19 cellular contexts compared by ENCODE assay signal in genomic region chr1:98706173-98706848, GRCh38. TPM values are rescaled to one million over a fixed set of nuclear protein-coding genes. Genes with fewer than 3 reads are reported as not detected.
DNase-seq lines count a peak whose midpoint lies in the region; ATAC-seq and TF ChIP-seq lines count a peak whose summit lies in the region.
"Had no signal": no experiment of that assay in that cellular context is flagged by ENCODE, and none has a peak within 500 bp of the region (broad histone marks: within the 10 kb centered on the region; RNA-seq: fewer than 3 reads in every experiment).

No MANE protein-coding gene starts in this region.

- in situ Hi-C loops in GM13976 (cut with MboI; ENCODE audit: low sequenced_read_pairs, unreplicated experiment) = no loop called here

- H3K4me3 Mint-ChIP-seq in activated CD4-positive, alpha-beta T cell treated with anti-CD3 and anti-CD28 coated beads, Interleukin-2, amount 10 ng/mL, durations not matched to agents 24 days and 14 days = no peak overlapping the region
- H3K4me3 Mint-ChIP-seq: CD4-positive, alpha-beta T cell; T-cell had no signal

- no peaks in the 10 kb centered on the region for H3K27me3 ChIP-seq in MG63

- H3K9me3 Mint-ChIP-seq in activated CD4-positive, alpha-beta T cell treated with anti-CD3 and anti-CD28 coated beads, Interleukin-2, amount 10 ng/mL, durations not matched to agents 24 days and 14 days = no peaks in the 10 kb centered on the region
- H3K9me3 Mint-ChIP-seq: CD4-positive, alpha-beta T cell; T-cell had no signal

- no peaks in the 10 kb centered on the region for H3K27me3 Mint-ChIP-seq in activated CD4-positive, alpha-beta T cell treated with anti-CD3 and anti-CD28 coated beads, Interleukin-2, amount 10 ng/mL, durations not matched to agents 24 days and 14 days
- H3K27me3 Mint-ChIP-seq: CD4-positive, alpha-beta T cell had no signal

- H3K36me3 Mint-ChIP-seq in activated CD4-positive, alpha-beta T cell treated with anti-CD3 and anti-CD28 coated beads, Interleukin-2, amount 10 ng/mL, durations not matched to agents 24 days and 14 days (ENCODE audit: low read depth) = no peaks in the 10 kb centered on the region
- H3K36me3 Mint-ChIP-seq: T-cell had no signal

- TF ChIP-seq CTCF in fibroblast of mammary gland (conservative IDR thresholded peaks at IDR 0.05; ENCODE audit: control insufficient read depth, insufficient read depth, low read depth, low read length) (no peak), GM13976 (IDR thresholded peaks at IDR 0.05; ENCODE audit: borderline replicate concordance, control extremely low read depth, extremely low read depth, insufficient read depth, missing control alignments) (no peak)

- intact Hi-C loops in activated CD4-positive, alpha-beta T cell treated with anti-CD3 and anti-CD28 coated beads, Interleukin-2, amount 10 ng/mL, durations not matched to agents 24 days and 14 days (cut with micrococcal nuclease) = no loop called here

- H3K27ac Mint-ChIP-seq in activated CD4-positive, alpha-beta T cell treated with anti-CD3 and anti-CD28 coated beads, Interleukin-2, amount 10 ng/mL, durations not matched to agents 24 days and 14 days = no peak overlapping the region
- H3K27ac Mint-ChIP-seq: CD4-positive, alpha-beta T cell; T-cell had no signal

- H3K4me1 Mint-ChIP-seq in activated CD4-positive, alpha-beta T cell treated with anti-CD3 and anti-CD28 coated beads, Interleukin-2, amount 10 ng/mL, durations not matched to agents 24 days and 14 days = no peaks in the 10 kb centered on the region
- H3K4me1 Mint-ChIP-seq: T-cell had no signal

- H3K4me3 ChIP-seq in MG63 (no peak overlapping the region), fibroblast of mammary gland (ENCODE audit: control insufficient read depth, low read depth, low read length) (no peak overlapping the region)
- H3K4me3 ChIP-seq: HAP-1, SK-N-MC had no signal

- DNase-seq in GM04503 (ENCODE audit: low read depth) (peak; percentile 11), MG63 (peak; percentile 24), fibroblast of mammary gland (ENCODE audit: low read depth) (peak; percentile 22), stromal cell of bone marrow (ENCODE audit: low read depth) (peak; percentile 5), GM13976 (ENCODE audit: low spot score) (no peak)
- DNase-seq in activated CD4-positive, alpha-beta T cell treated with anti-CD3 and anti-CD28 coated beads, Interleukin-2, amount 10 ng/mL, durations not matched to agents 24 days and 14 days = no peak
- DNase-seq: Caco-2; CD4-positive, alpha-beta T cell; DMS153; NCI-H1092 treated with DMSO at 0.1 percent for 48 hours; NCI-H146; NCI-H2081 treated with DMSO at 0.1 percent for 48 hours; NCI-H510A treated with DMSO at 0.1 percent for 48 hours; NCI-H82; SHP77; T-cell had no signal

- no peaks in the 10 kb centered on the region for H3K9me3 ChIP-seq in MG63
- H3K9me3 ChIP-seq: Caco-2, HAP-1 had no signal

- no peak for ATAC-seq in HG03139 (IDR thresholded peaks at IDR 0.05; ENCODE audit: unreplicated experiment)
- ATAC-seq: T-cell had no signal

- H3K36me3 ChIP-seq in MG63 = peaks cover 22% of the 10 kb centered on the region
- H3K36me3 ChIP-seq: HAP-1 had no signal

RNA-seq across cellular contexts. Expression of gene SNX7, which starts 44.8 kb away (rescaled TPM):
- total RNA-seq in MG63 (2014; rRNA removed; shearing (Covaris generic); ENCODE audit: low replicate concordance) = 120 and 173 TPM in 2 replicates
- not detected in 2 replicates for total RNA-seq in activated CD4-positive, alpha-beta T cell treated with anti-CD3 and anti-CD28 coated beads, Interleukin-2, amount 10 ng/mL, durations not matched to agents 24 days and 14 days
- total RNA-seq: CD4-positive, alpha-beta T cell had no signal

Comparison
In these comparisons a context has a peak if more than half of its experiments do, and no peak if none do; other contexts are left out.
1. DNase-seq: peak in GM04503 (single experiment), MG63 (single experiment), fibroblast of mammary gland (single experiment) and stromal cell of bone marrow (single experiment); none in activated CD4-positive, alpha-beta T cell treated with anti-CD3 and anti-CD28 coated beads, Interleukin-2, amount 10 ng/mL, durations not matched to agents 24 days and 14 days (single experiment) and GM13976 (single experiment).
2. RNA of gene SNX7, which starts 44.8 kb away (total RNA-seq): 120 to 173 TPM in MG63; not detected in activated CD4-positive, alpha-beta T cell treated with anti-CD3 and anti-CD28 coated beads, Interleukin-2, amount 10 ng/mL, durations not matched to agents 24 days and 14 days; every median in the first group is over 100 times any median in the second.